ENCODE assay signal across 10 cellular contexts in the genomic region with DNA sequence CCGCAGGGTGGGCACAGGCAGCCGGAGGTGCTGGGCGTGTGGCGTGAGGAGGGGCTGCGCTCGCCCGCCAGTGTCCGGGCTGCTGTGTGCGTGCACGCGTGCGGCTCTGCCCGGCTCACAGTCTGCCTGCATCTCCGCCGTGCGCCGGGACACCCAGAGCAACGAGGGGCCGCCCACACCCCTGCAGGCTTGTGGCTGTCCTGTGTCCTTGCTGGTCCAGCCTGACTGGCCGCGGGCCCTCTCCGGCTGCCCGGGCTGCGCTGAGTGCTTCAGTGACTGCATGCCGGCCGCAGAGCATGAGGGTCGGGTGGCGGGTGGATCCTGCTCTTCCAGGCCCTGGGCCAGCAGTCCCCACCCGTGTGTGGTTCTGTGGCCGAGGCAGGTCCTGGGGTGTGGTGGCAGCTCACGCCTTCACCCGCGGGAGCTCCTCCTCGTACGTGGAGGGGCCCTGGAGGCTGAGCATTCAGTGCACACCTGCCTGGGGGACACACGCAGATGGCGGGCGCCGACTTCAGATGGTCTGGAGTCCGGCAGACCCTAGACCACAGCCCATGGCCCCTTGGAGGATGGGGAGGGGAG. TPM values are rescaled to one million over a fixed set of nuclear protein-coding genes. Genes with fewer than 3 reads are reported as not detected.
"Had no signal": no experiment of that assay in that cellular context is flagged by ENCODE, and none has a peak within 500 bp of the region (broad histone marks: within the 10 kb centered on the region; RNA-seq: fewer than 3 reads in every experiment).

No MANE protein-coding gene starts in this region.

- H3K4me1 Mint-ChIP-seq: GM23338, H9 had no signal

- H3K27ac Mint-ChIP-seq: GM23338, H9, HFFc6 had no signal

- H3K4me3 Mint-ChIP-seq: GM23338, H9, HFFc6 had no signal

- H3K36me3 ChIP-seq: HAP-1 had no signal

- H3K9ac ChIP-seq: GM23248 had no signal

- H3K4me1 ChIP-seq: HAP-1 had no signal

- ATAC-seq: GM23338, HCT116 had no signal

- H3K9me3 Mint-ChIP-seq: GM23338, H9 had no signal

- H3K4me2 ChIP-seq: GM23338 had no signal

- DNase-seq: GM23248, GOT3, H9, HCEC 1CT, HFFc6 had no signal

- H3K27ac ChIP-seq: GM23248 had no signal

- H2AFZ ChIP-seq: GM23248, GM23338 had no signal

- FAIRE-seq: H54 had no signal

- H3K9me3 ChIP-seq: HAP-1 had no signal

- H3K4me3 ChIP-seq: GM23248, GM23338, HAP-1 had no signal

RNA-seq across cellular contexts. Expression of gene TPSG1, which starts 12.4 kb away (rescaled TPM):
- total RNA-seq: GM23248, GM23338, H9 had no signal
- polyA plus RNA-seq: GM23248 had no signal

RNA-seq across cellular contexts. Expression of gene TPSB2, which starts 17.3 kb away (rescaled TPM):
- total RNA-seq: GM23248, GM23338, H9, HFFc6 had no signal
- polyA plus RNA-seq: GM23248 had no signal

RNA-seq across cellular contexts. Expression of gene TPSAB1, which starts 27.8 kb away (rescaled TPM):
- total RNA-seq: GM23248, GM23338, H4, H9, HFFc6 had no signal
- polyA plus RNA-seq: GM23248, GM23338 had no signal

RNA-seq across cellular contexts. Expression of gene TPSD1, which starts 43.2 kb away (rescaled TPM):
- total RNA-seq: GM23248, H4, H9, HFFc6 had no signal
- polyA plus RNA-seq: GM23248, GM23338 had no signal

RNA-seq across cellular contexts. Expression of gene CACNA1H, which starts 59.8 kb away (rescaled TPM):
- polyA plus RNA-seq: GM23248 had no signal
